Comparison of ENCODE assay signal across 17 cellular contexts in the genomic region with DNA sequence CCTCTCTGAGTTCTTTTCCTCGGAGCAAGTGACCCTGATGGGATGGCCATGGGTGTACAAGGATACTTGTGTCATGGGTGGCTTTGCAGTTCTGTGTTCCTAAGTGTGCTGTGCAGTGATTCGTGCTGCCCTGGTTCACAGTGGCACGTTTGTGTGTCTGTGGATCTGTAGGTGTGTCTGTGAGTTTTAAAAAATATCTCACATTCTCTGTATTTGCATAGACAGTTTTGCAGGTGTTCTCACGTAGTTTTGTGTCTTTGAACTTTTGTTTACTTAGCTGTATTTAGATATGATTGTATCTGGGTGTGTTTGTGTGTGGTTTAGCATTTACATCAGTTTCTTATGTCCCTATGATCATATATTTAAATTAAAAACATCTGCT. TPM values are rescaled to one million over a fixed set of nuclear protein-coding genes. Genes with fewer than 3 reads are reported as not detected.
A peak's percentile ranks its signal among the peaks of the same experiment; 100 is the strongest.
DNase-seq lines count a peak whose midpoint lies in the region; ATAC-seq, FAIRE-seq and TF ChIP-seq lines count a peak whose summit lies in the region.
"Had no signal": no experiment of that assay in that cellular context is flagged by ENCODE, and none has a peak within 500 bp of the region (broad histone marks: within the 10 kb centered on the region; RNA-seq: fewer than 3 reads in every experiment).

No MANE protein-coding gene starts in this region.

- H3K9ac ChIP-seq in HUES48 (ENCODE audit: low read depth, low read length) (no peak overlapping the region), astrocyte (ENCODE audit: low read length) (no peak overlapping the region)

- H4K20me1 ChIP-seq in astrocyte (ENCODE audit: insufficient read depth, low read length) = peaks cover 56% of the 10 kb centered on the region

- CTCF ChIA-PET in CD4-positive, alpha-beta T cell (lab: Charles Lee) = no interaction called here

- H3K27me3 ChIP-seq in CD4-positive, alpha-beta T cell (ENCODE audit: control insufficient read depth, insufficient read depth, low read length) = no peaks in the 10 kb centered on the region
- H3K27me3 ChIP-seq in HUES48 (ENCODE audit: control insufficient read depth, insufficient read depth, low read length) = no peaks in the 10 kb centered on the region
- no peaks in the 10 kb centered on the region for H3K27me3 ChIP-seq in astrocyte (ENCODE audit: insufficient read depth, low read length)
- H3K27me3 ChIP-seq: right atrium auricular region had no signal

- no peak for TF ChIP-seq CTCF in CD4-positive, alpha-beta T cell (IDR thresholded peaks at IDR 0.05)
- no peak for TF ChIP-seq CTCF in astrocyte (IDR thresholded peaks at IDR 0.05; ENCODE audit: insufficient read depth, low read depth, low read length)
- no peak for TF ChIP-seq CTCF in nephron (IDR thresholded peaks at IDR 0.05; ENCODE audit: unreplicated experiment in 3 of 3)

- intact Hi-C loops in CD4-positive, alpha-beta T cell (cut with DNase I, micrococcal nuclease) = loop anchor here in 1 of 2 experiments (5.0 kb wide), 1 partner anchor 666 kb away; no protein-coding TSS in a partner anchor
- intact Hi-C loops in activated CD4-positive, alpha-beta T cell treated with anti-CD3 and anti-CD28 coated beads, Interleukin-2, amount 10 ng/mL, durations not matched to agents 24 days and 14 days (cut with micrococcal nuclease) = no loop called here

- no peak for ATAC-seq in CD4-positive, alpha-beta T cell (ENCODE audit: poor library complexity)
- ATAC-seq in esophagus mucosa = no peak
- no peak for ATAC-seq in HG03460 (IDR thresholded peaks at IDR 0.05; ENCODE audit: unreplicated experiment)
- ATAC-seq: stimulated activated effector memory CD8-positive, alpha-beta T cell treated with anti-CD3 and anti-CD28 coated beads, Interleukin-12 subunit alpha, Interleukin-12 subunit beta, amount 100 ng/mL, for 72 hours had no signal

- no peak for FAIRE-seq in astrocyte (lab: Jason Lieb, UNC)
- FAIRE-seq: colon had no signal

- no peaks in the 10 kb centered on the region for H3K27me3 Mint-ChIP-seq in CD4-positive, alpha-beta T cell
- H3K27me3 Mint-ChIP-seq in astrocyte (ENCODE audit: low read depth, unreplicated experiment) (no peaks in the 10 kb centered on the region), nephron (ENCODE audit: low read depth) (no peaks in the 10 kb centered on the region)
- no peaks in the 10 kb centered on the region for H3K27me3 Mint-ChIP-seq in activated CD4-positive, alpha-beta T cell treated with anti-CD3 and anti-CD28 coated beads, Interleukin-2, amount 10 ng/mL, durations not matched to agents 24 days and 14 days
- H3K27me3 Mint-ChIP-seq: activated naive CD8-positive, alpha-beta T cell treated with anti-CD3 and anti-CD28 coated beads, Interleukin-2, amount 10 ng/mL, durations not matched to agents 7 days and 5 days had no signal

- peaks cover 31% of the 10 kb centered on the region for H3K4me1 Mint-ChIP-seq in CD4-positive, alpha-beta T cell (ENCODE audit: low read depth)
- peaks cover 26% of the 10 kb centered on the region for H3K4me1 Mint-ChIP-seq in astrocyte (ENCODE audit: low read depth, unreplicated experiment)
- peaks cover 70% of the 10 kb centered on the region for H3K4me1 Mint-ChIP-seq in nephron
- peaks cover 19% of the 10 kb centered on the region for H3K4me1 Mint-ChIP-seq in activated CD4-positive, alpha-beta T cell treated with anti-CD3 and anti-CD28 coated beads, Interleukin-2, amount 10 ng/mL, durations not matched to agents 24 days and 14 days

- H3K36me3 ChIP-seq in HUES48 (ENCODE audit: control insufficient read depth, insufficient read depth, low read length) = peaks cover 14% of the 10 kb centered on the region
- H3K36me3 ChIP-seq in astrocyte (ENCODE audit: insufficient read depth, low read length) = no peaks in the 10 kb centered on the region
- H3K36me3 ChIP-seq: right atrium auricular region had no signal

- no peak overlapping the region for H3K27ac ChIP-seq in CD4-positive, alpha-beta T cell (ENCODE audit: low read depth, low read length)
- H3K27ac ChIP-seq in HUES48 (ENCODE audit: low read depth, low read length) = peak overlapping the region; percentile 89
- no peak overlapping the region for H3K27ac ChIP-seq in astrocyte (ENCODE audit: low read depth, low read length)
- H3K27ac ChIP-seq: right atrium auricular region had no signal

- POLR2A ChIA-PET in CD4-positive, alpha-beta T cell (lab: Charles Lee) = no interaction called here

- H3K4me2 ChIP-seq in astrocyte (ENCODE audit: low read length) = no peak overlapping the region

- H3K79me2 ChIP-seq in astrocyte (ENCODE audit: insufficient read depth, low read length) = peaks cover 46% of the 10 kb centered on the region

- H3K4me1 ChIP-seq in HUES48 (ENCODE audit: control insufficient read depth, insufficient read depth, low read length) (peaks cover 59% of the 10 kb centered on the region), astrocyte (ENCODE audit: insufficient read depth, low read length) (peaks cover 12% of the 10 kb centered on the region)

- no peaks in the 10 kb centered on the region for H3K9me3 Mint-ChIP-seq in CD4-positive, alpha-beta T cell
- H3K9me3 Mint-ChIP-seq in astrocyte (ENCODE audit: unreplicated experiment) (no peaks in the 10 kb centered on the region), nephron (no peaks in the 10 kb centered on the region)
- no peaks in the 10 kb centered on the region for H3K9me3 Mint-ChIP-seq in activated CD4-positive, alpha-beta T cell treated with anti-CD3 and anti-CD28 coated beads, Interleukin-2, amount 10 ng/mL, durations not matched to agents 24 days and 14 days
- H3K9me3 Mint-ChIP-seq: activated naive CD8-positive, alpha-beta T cell treated with anti-CD3 and anti-CD28 coated beads, Interleukin-2, amount 10 ng/mL, durations not matched to agents 7 days and 5 days; immature natural killer cell; stimulated activated effector memory CD8-positive, alpha-beta T cell treated with anti-CD3 and anti-CD28 coated beads, Interleukin-12 subunit alpha, Interleukin-12 subunit beta, amount 100 ng/mL, for 72 hours had no signal

- no peak overlapping the region for H3K27ac Mint-ChIP-seq in CD4-positive, alpha-beta T cell
- no peak overlapping the region for H3K27ac Mint-ChIP-seq in astrocyte (ENCODE audit: unreplicated experiment)
- peak overlapping the region; percentile 91 to 96 (median 94) for H3K27ac Mint-ChIP-seq in nephron
- no peak overlapping the region for H3K27ac Mint-ChIP-seq in activated CD4-positive, alpha-beta T cell treated with anti-CD3 and anti-CD28 coated beads, Interleukin-2, amount 10 ng/mL, durations not matched to agents 24 days and 14 days
- H3K27ac Mint-ChIP-seq: activated naive CD8-positive, alpha-beta T cell treated with anti-CD3 and anti-CD28 coated beads, Interleukin-2, amount 10 ng/mL, durations not matched to agents 7 days and 5 days had no signal

- H2AFZ ChIP-seq in astrocyte (ENCODE audit: low read depth, low read length) = no peak overlapping the region

- no peaks in the 10 kb centered on the region for H3K9me3 ChIP-seq in CD4-positive, alpha-beta T cell (ENCODE audit: control insufficient read depth, low read length)
- H3K9me3 ChIP-seq in HUES48 (ENCODE audit: control insufficient read depth, insufficient read depth, low read length) (no peaks in the 10 kb centered on the region), astrocyte (ENCODE audit: insufficient read depth, low read depth, low read length) (no peaks in the 10 kb centered on the region)
- H3K9me3 ChIP-seq: right atrium auricular region had no signal

- H3K4me3 ChIP-seq in HUES48 (ENCODE audit: low read depth, low read length) (no peak overlapping the region), astrocyte (ENCODE audit: insufficient read depth, low read depth, low read length) (no peak overlapping the region)
- H3K4me3 ChIP-seq: right atrium auricular region had no signal

- H3K4me3 Mint-ChIP-seq in CD4-positive, alpha-beta T cell = peak overlapping the region; percentile 42
- peak overlapping the region; percentile 54 for H3K4me3 Mint-ChIP-seq in astrocyte (ENCODE audit: unreplicated experiment)
- peak overlapping the region; percentile 60 to 81 (median 76) for H3K4me3 Mint-ChIP-seq in nephron
- no peak overlapping the region for H3K4me3 Mint-ChIP-seq in activated CD4-positive, alpha-beta T cell treated with anti-CD3 and anti-CD28 coated beads, Interleukin-2, amount 10 ng/mL, durations not matched to agents 24 days and 14 days
- H3K4me3 Mint-ChIP-seq: activated naive CD8-positive, alpha-beta T cell treated with anti-CD3 and anti-CD28 coated beads, Interleukin-2, amount 10 ng/mL, durations not matched to agents 7 days and 5 days; immature natural killer cell; stimulated activated effector memory CD8-positive, alpha-beta T cell treated with anti-CD3 and anti-CD28 coated beads, Interleukin-12 subunit alpha, Interleukin-12 subunit beta, amount 100 ng/mL, for 72 hours had no signal

- DNase-seq in CD4-positive, alpha-beta T cell = no peak
- DNase-seq in astrocyte (ENCODE audit: low read depth) (no peak), cerebellar nuclear complex (lab: John Stamatoyannopoulos, UW) (no peak)
- no peak for DNase-seq in activated CD4-positive, alpha-beta T cell treated with anti-CD3 and anti-CD28 coated beads, Interleukin-2, amount 10 ng/mL, durations not matched to agents 24 days and 14 days
- DNase-seq: activated naive CD8-positive, alpha-beta T cell treated with anti-CD3 and anti-CD28 coated beads, Interleukin-2, amount 10 ng/mL, durations not matched to agents 7 days and 5 days; AML-193; immature natural killer cell; NCI-H524 treated with DMSO at 0.1 percent for 48 hours; stimulated activated CD4-positive, alpha-beta T cell treated with anti-CD3 and anti-CD28 coated beads, Interleukin-2, amount 100 ng/mL, for 48 hours had no signal

- no peaks in the 10 kb centered on the region for H3K36me3 Mint-ChIP-seq in CD4-positive, alpha-beta T cell (ENCODE audit: low read depth)
- H3K36me3 Mint-ChIP-seq in astrocyte (ENCODE audit: low read depth, unreplicated experiment) (no peaks in the 10 kb centered on the region), nephron (ENCODE audit: low read depth) (peaks cover 4% of the 10 kb centered on the region)
- peaks cover 3% of the 10 kb centered on the region for H3K36me3 Mint-ChIP-seq in activated CD4-positive, alpha-beta T cell treated with anti-CD3 and anti-CD28 coated beads, Interleukin-2, amount 10 ng/mL, durations not matched to agents 24 days and 14 days (ENCODE audit: low read depth)
- H3K36me3 Mint-ChIP-seq: immature natural killer cell had no signal

RNA-seq across cellular contexts. Expression of a gene that starts 3.7 kb away (rescaled TPM):
- under 1 TPM; 0.38 to 0.45 TPM for total RNA-seq in CD4-positive, alpha-beta T cell
- total RNA-seq in astrocyte (6.4 and 6.5 TPM in 2 replicates), esophagus mucosa (1.3 TPM)
- 4.2 and 5.5 TPM in 2 replicates for total RNA-seq in activated CD4-positive, alpha-beta T cell treated with anti-CD3 and anti-CD28 coated beads, Interleukin-2, amount 10 ng/mL, durations not matched to agents 24 days and 14 days

RNA-seq across cellular contexts. Expression of a gene that starts 14.2 kb away (rescaled TPM):
- total RNA-seq in CD4-positive, alpha-beta T cell = 10 to 100 TPM; 58.2 to 59.8 TPM
- total RNA-seq in astrocyte = 80.1 and 95.3 TPM in 2 replicates
- 44.9 TPM for total RNA-seq in esophagus mucosa
- total RNA-seq in activated CD4-positive, alpha-beta T cell treated with anti-CD3 and anti-CD28 coated beads, Interleukin-2, amount 10 ng/mL, durations not matched to agents 24 days and 14 days = 73.6 and 79.7 TPM in 2 replicates

RNA-seq across cellular contexts. Expression of a gene that starts 41.4 kb away (rescaled TPM):
- total RNA-seq in CD4-positive, alpha-beta T cell = not detected
- total RNA-seq in astrocyte (19.4 and 21.7 TPM in 2 replicates), esophagus mucosa (7.5 TPM)
- not detected in 2 replicates for total RNA-seq in activated CD4-positive, alpha-beta T cell treated with anti-CD3 and anti-CD28 coated beads, Interleukin-2, amount 10 ng/mL, durations not matched to agents 24 days and 14 days
- total RNA-seq: activated naive CD8-positive, alpha-beta T cell treated with anti-CD3 and anti-CD28 coated beads, Interleukin-2, amount 10 ng/mL, durations not matched to agents 7 days and 5 days; HT1080 had no signal

RNA-seq across cellular contexts. Expression of a gene that starts 59.5 kb away (rescaled TPM):
- 1 to 10 TPM; 1.9 to 3.4 TPM for total RNA-seq in CD4-positive, alpha-beta T cell
- 0.25 TPM in 1 of 2 replicates, not detected in the other for total RNA-seq in astrocyte
- total RNA-seq in esophagus mucosa = 6.1 TPM
- total RNA-seq in activated CD4-positive, alpha-beta T cell treated with anti-CD3 and anti-CD28 coated beads, Interleukin-2, amount 10 ng/mL, durations not matched to agents 24 days and 14 days = 7.9 and 11.7 TPM in 2 replicates
- total RNA-seq: HT1080 had no signal

RNA-seq across cellular contexts. Expression of a gene that starts 59.7 kb away (rescaled TPM):
- total RNA-seq in CD4-positive, alpha-beta T cell = 1 to 10 TPM; 3.1 to 5.0 TPM
- 0.24 and 0.45 TPM in 2 replicates for total RNA-seq in astrocyte
- total RNA-seq in esophagus mucosa = 9.6 TPM
- 26.8 and 27.5 TPM in 2 replicates for total RNA-seq in activated CD4-positive, alpha-beta T cell treated with anti-CD3 and anti-CD28 coated beads, Interleukin-2, amount 10 ng/mL, durations not matched to agents 24 days and 14 days
- total RNA-seq: HT1080 had no signal

Comparison
In these comparisons a context has a peak if more than half of its experiments do, and no peak if none do; other contexts are left out.
1. H3K27ac Mint-ChIP-seq: peak in nephron (3 of 3); none in CD4-positive, alpha-beta T cell (single experiment), astrocyte (single experiment) and activated CD4-positive, alpha-beta T cell treated with anti-CD3 and anti-CD28 coated beads, Interleukin-2, amount 10 ng/mL, durations not matched to agents 24 days and 14 days (single experiment).